28 cellular contexts compared by ENCODE assay signal in the genomic region with DNA sequence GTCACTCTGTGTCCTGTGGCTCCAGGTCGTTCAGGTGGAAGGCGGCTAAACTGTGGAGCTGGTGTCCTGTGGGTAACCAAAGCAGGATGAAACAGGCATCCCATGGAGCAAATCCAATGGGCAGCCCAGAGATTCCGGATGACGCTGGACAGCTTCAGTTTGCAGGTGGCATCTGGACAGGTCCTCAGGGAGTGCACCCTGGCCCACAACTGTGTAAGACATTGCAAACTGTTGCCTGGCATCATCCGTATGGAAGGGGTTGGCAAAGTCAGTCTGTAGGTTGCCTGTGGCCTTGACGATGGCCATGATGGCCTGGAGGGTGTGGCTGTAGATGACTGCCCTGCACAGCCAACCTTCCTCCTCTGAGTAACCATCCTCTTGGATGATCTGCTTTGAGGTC.
"Had no signal": no experiment of that assay in that cellular context is flagged by ENCODE, and none has a peak within 500 bp of the region (broad histone marks: within the 10 kb centered on the region; RNA-seq: fewer than 3 reads in every experiment).

No MANE protein-coding gene starts in this region.

- ATAC-seq: stimulated activated effector memory CD8-positive, alpha-beta T cell treated with anti-CD3 and anti-CD28 coated beads, Interleukin-12 subunit alpha, Interleukin-12 subunit beta, amount 100 ng/mL, for 72 hours; stimulated activated memory B cell treated with anti-CD40 and anti-IgM and Interleukin-4, amounts not matched to agents 10 μg/mL and 1 μg/mL and 100 μg/mL, for 72 hours; stimulated activated naive B cell treated with anti-CD40 and anti-IgM and Interleukin-4, amounts not matched to agents 10 μg/mL and 1 μg/mL and 100 μg/mL, for 72 hours; stimulated activated naive CD8-positive, alpha-beta T cell treated with anti-CD3 and anti-CD28 coated beads, Interleukin-15, amount 100 ng/mL, for 72 hours; stimulated activated naive CD8-positive, alpha-beta T cell treated with anti-CD3 and anti-CD28 coated beads, Interleukin-15, Interleukin-2, amounts not matched to agents 100 U/mL and 50 U/mL, for 24 hours; upper lobe of right lung had no signal

- H3K27me3 ChIP-seq: stomach, suprapubic skin, testis, thyroid gland, tibial artery, tibial nerve, transverse colon, upper lobe of left lung, upper lobe of right lung, uterus, vagina had no signal

- H3K27ac ChIP-seq: stomach, suprapubic skin, testis, thoracic aorta, thyroid gland, tibial artery, tibial nerve, transverse colon, upper lobe of left lung, upper lobe of right lung, uterus, vagina had no signal

- H3K9me3 ChIP-seq: stomach, suprapubic skin, testis, thoracic aorta, thyroid gland, tibial artery, tibial nerve, transverse colon, upper lobe of left lung, upper lobe of right lung, uterus, vagina had no signal

- H3K4me3 Mint-ChIP-seq: stimulated activated effector memory CD8-positive, alpha-beta T cell treated with anti-CD3 and anti-CD28 coated beads, Interleukin-12 subunit alpha, Interleukin-12 subunit beta, amount 100 ng/mL, for 72 hours; stimulated activated memory B cell treated with anti-CD40 and anti-IgM and Interleukin-4, amounts not matched to agents 10 μg/mL and 1 μg/mL and 100 μg/mL, for 72 hours; stimulated activated naive B cell treated with anti-CD40 and anti-IgM and Interleukin-4, amounts not matched to agents 10 μg/mL and 1 μg/mL and 100 μg/mL, for 72 hours; stimulated activated naive CD8-positive, alpha-beta T cell treated with anti-CD3 and anti-CD28 coated beads, Interleukin-15, amount 100 ng/mL, for 72 hours; stimulated activated naive CD8-positive, alpha-beta T cell treated with anti-CD3 and anti-CD28 coated beads, Interleukin-15, Interleukin-2, amounts not matched to agents 100 ng/mL and 50 ng/mL, for 24 hours; type B pancreatic cell had no signal

- H3K9me3 Mint-ChIP-seq: stimulated activated naive CD8-positive, alpha-beta T cell treated with anti-CD3 and anti-CD28 coated beads, Interleukin-15, Interleukin-2, amounts not matched to agents 100 ng/mL and 50 ng/mL, for 24 hours had no signal

- H3K4me3 ChIP-seq: stomach, suprapubic skin, testis, thoracic aorta, thyroid gland, tibial artery, tibial nerve, transverse colon, upper lobe of left lung, upper lobe of right lung, uterus, vagina had no signal

- H3K27me3 Mint-ChIP-seq: stimulated activated naive CD8-positive, alpha-beta T cell treated with anti-CD3 and anti-CD28 coated beads, Interleukin-15, amount 100 ng/mL, for 72 hours; stimulated activated naive CD8-positive, alpha-beta T cell treated with anti-CD3 and anti-CD28 coated beads, Interleukin-15, Interleukin-2, amounts not matched to agents 100 ng/mL and 50 ng/mL, for 24 hours; type B pancreatic cell had no signal

- H3K36me3 Mint-ChIP-seq: stimulated activated effector memory CD8-positive, alpha-beta T cell treated with anti-CD3 and anti-CD28 coated beads, Interleukin-12 subunit alpha, Interleukin-12 subunit beta, amount 100 ng/mL, for 72 hours had no signal

- H3K4me1 Mint-ChIP-seq: stimulated activated memory B cell treated with anti-CD40 and anti-IgM and Interleukin-4, amounts not matched to agents 10 μg/mL and 1 μg/mL and 100 μg/mL, for 72 hours; stimulated activated naive B cell treated with anti-CD40 and anti-IgM and Interleukin-4, amounts not matched to agents 10 μg/mL and 1 μg/mL and 100 μg/mL, for 72 hours had no signal

- H3K4me1 ChIP-seq: stomach, suprapubic skin, testis, tibial artery, tibial nerve, upper lobe of left lung, upper lobe of right lung, uterus, vagina had no signal

- DNase-seq: stimulated activated CD4-positive, alpha-beta T cell treated with anti-CD3 and anti-CD28 coated beads, Interleukin-2, amount 100 ng/mL, for 48 hours; stimulated activated CD4-positive, alpha-beta T cell treated with anti-CD3 and anti-CD28 coated beads, Interleukin-4, amount 100 ng/mL, for 1 hour; stimulated activated CD4-positive, alpha-beta T cell treated with anti-CD3 and anti-CD28 coated beads, Interleukin-4, amount 100 ng/mL, for 24 hours; stimulated activated CD4-positive, alpha-beta T cell treated with anti-CD3 and anti-CD28 coated beads, Interleukin-4, amount 100 ng/mL, for 4 hours; stimulated activated CD8-positive, alpha-beta memory T cell treated with anti-CD3 and anti-CD28 coated beads, Interleukin-4, amount 100 ng/mL, for 48 hours; stimulated activated naive B cell treated with anti-CD40 and anti-IgM and Interleukin-4, amounts not matched to agents 10 μg/mL and 1 μg/mL and 100 μg/mL, for 72 hours; stimulated activated naive CD4-positive, alpha-beta T cell; stimulated activated naive CD4-positive, alpha-beta T cell treated with Interleukin-2 at 50 U/mL for 16 hours; stimulated activated naive CD8-positive, alpha-beta T cell treated with anti-CD3 and anti-CD28 coated beads, Interleukin-15, amount 100 ng/mL, for 72 hours; stimulated activated naive CD8-positive, alpha-beta T cell treated with anti-CD3 and anti-CD28 coated beads, Interleukin-15, Interleukin-2, amounts not matched to agents 100 U/mL and 50 U/mL, for 24 hours; stomach; substantia nigra; testis; thyroid gland; tibial artery; transverse colon; trophoblast cell; upper lobe of left lung; upper lobe of right lung; uterus had no signal

- H3K27ac Mint-ChIP-seq: stimulated activated effector memory CD8-positive, alpha-beta T cell treated with anti-CD3 and anti-CD28 coated beads, Interleukin-12 subunit alpha, Interleukin-12 subunit beta, amount 100 ng/mL, for 72 hours; stimulated activated memory B cell treated with anti-CD40 and anti-IgM and Interleukin-4, amounts not matched to agents 10 μg/mL and 1 μg/mL and 100 μg/mL, for 72 hours; stimulated activated naive B cell treated with anti-CD40 and anti-IgM and Interleukin-4, amounts not matched to agents 10 μg/mL and 1 μg/mL and 100 μg/mL, for 72 hours; stimulated activated naive CD8-positive, alpha-beta T cell treated with anti-CD3 and anti-CD28 coated beads, Interleukin-15, Interleukin-2, amounts not matched to agents 100 ng/mL and 50 ng/mL, for 24 hours; type B pancreatic cell had no signal

- H3K36me3 ChIP-seq: stomach, suprapubic skin, thoracic aorta, thyroid gland, tibial artery, tibial nerve, transverse colon, upper lobe of left lung, upper lobe of right lung, uterus, vagina had no signal
